ENCODE assay signal across 31 cellular contexts in the genomic region with DNA sequence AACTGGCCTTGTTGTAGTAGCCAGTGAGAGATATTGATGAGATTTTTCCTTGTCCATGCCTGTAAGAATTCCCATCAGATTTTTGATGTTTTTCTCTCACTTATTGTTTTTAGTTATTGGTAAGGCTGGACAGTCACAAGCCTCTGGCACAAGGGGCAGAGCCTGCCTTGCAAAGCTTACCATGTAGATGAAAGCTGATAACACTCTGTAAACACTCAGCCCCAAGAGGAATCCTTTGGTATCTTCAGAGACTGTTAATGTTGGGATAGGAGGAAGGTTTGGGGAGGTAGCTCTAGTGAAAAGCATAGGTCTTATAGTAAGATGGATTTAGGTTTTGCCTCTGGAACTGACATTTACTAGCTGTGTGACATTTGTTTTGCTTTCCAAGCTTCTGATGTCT. TPM values are rescaled to one million over a fixed set of nuclear protein-coding genes. Genes with fewer than 3 reads are reported as not detected.
DNase-seq lines count a peak whose midpoint lies in the region; FAIRE-seq and TF ChIP-seq lines count a peak whose summit lies in the region.
"Had no signal": no experiment of that assay in that cellular context is flagged by ENCODE, and none has a peak within 500 bp of the region (broad histone marks: within the 10 kb centered on the region; RNA-seq: fewer than 3 reads in every experiment).

No MANE protein-coding gene starts in this region.

- DNase-seq in NCI-H1105 treated with DMSO at 0.1 percent for 48 hours (lab: John Stamatoyannopoulos, UW), result peak; percentile 12
- no peak for DNase-seq in NCI-H1105 (lab: John Stamatoyannopoulos, UW)
- DNase-seq in ELF-1 (ENCODE audit: low read depth, low spot score), result peak; percentile 5
- DNase-seq in NCI-H69 (lab: John Stamatoyannopoulos, UW), result peak; percentile 28
- peak; percentile 28 for DNase-seq in iPS-NIHi7 (ENCODE audit: extremely low spot score)
- no peak for DNase-seq in NCI-H2107 (lab: John Stamatoyannopoulos, UW)
- no peak for DNase-seq in mucosa of gallbladder (ENCODE audit: low spot score)
- DNase-seq in GM12891 (ENCODE audit: insufficient read length, low spot score), result no peak
- DNase-seq: 8988T; activated CD4-positive, alpha-beta T cell treated with anti-CD3 and anti-CD28 coated beads, Interleukin-2, amount 10 ng/mL, durations not matched to agents 24 days and 14 days; activated CD8-positive, alpha-beta memory T cell treated with anti-CD3 and anti-CD28 coated beads for 24 hours; activated T-cell treated with anti-CD3 and anti-CD28 coated beads for 4 hours; amygdala; C1 segment of cervical spinal cord; Caco-2; gastrocnemius medialis; H9; immature natural killer cell; KBM-7; left cardiac atrium; MG63; NCI-H1436; NCI-H2171; NCI-H524 treated with DMSO at 0.1 percent for 48 hours; stimulated activated naive B cell treated with anti-CD40 and anti-IgM and Interleukin-4, amounts not matched to agents 10 μg/mL and 1 μg/mL and 100 μg/mL, for 72 hours; substantia nigra; T-cell; WERI-Rb-1 had no signal

- no peak for TF ChIP-seq POLR2A in GM12891 (IDR thresholded peaks at IDR 0.05; ENCODE audit: low read depth, low read length)

- no peak for FAIRE-seq in GM12891 (lab: Jason Lieb, UNC)
- FAIRE-seq: HTR-8/SVneo had no signal

TF ChIP-seq in GM12891, 5 proteins besides CTCF, POLR2A, EP300 and RAD21:
- TF ChIP-seq PAX5 (IDR thresholded peaks at IDR 0.05; ENCODE audit: insufficient read depth, low read length, severe bottlenecking), result no peak
- TF ChIP-seq TAF1 (IDR thresholded peaks at IDR 0.05; ENCODE audit: low read depth, low read length), result no peak
- no peak for TF ChIP-seq SPI1 (IDR thresholded peaks at IDR 0.05; ENCODE audit: low read depth, low read length)
- TF ChIP-seq POU2F2 (IDR thresholded peaks at IDR 0.05; ENCODE audit: low read depth, low read length), result no peak
- no peak for TF ChIP-seq POLR2AphosphoS5 (IDR thresholded peaks at IDR 0.05; ENCODE audit: low read depth, low read length)

RNA-seq across cellular contexts. Expression of gene MARK1, which starts 37.7 kb away (rescaled TPM):
- total RNA-seq in mucosa of gallbladder, result 5.1 TPM
- not detected for polyA plus RNA-seq in GM12891 (2012; ENCODE audit: low read depth, missing spikeins)
- total RNA-seq: activated CD4-positive, alpha-beta T cell treated with anti-CD3 and anti-CD28 coated beads, Interleukin-2, amount 10 ng/mL, durations not matched to agents 24 days and 14 days; activated T-helper 2 cell treated with anti-CD3 and anti-CD28 coated beads, Interferon-gamma antibody, Interleukin-2, Interleukin-4, amounts not matched to agents 10 μg/mL and 5 μg/mL and 100 μg/mL, durations not matched to agents 14 hours and 24 hours and 36 hours; natural killer cell treated with Interleukin-12 subunit alpha and Interleukin-12 subunit beta and Interleukin-15 and Interleukin-18, amount 100 ng/mL, for 72 hours; T-cell had no signal
- polyA plus RNA-seq: immature natural killer cell had no signal

Comparison
In these comparisons a context has a peak if more than half of its experiments do, and no peak if none do; other contexts are left out.
1. DNase-seq: peak in NCI-H1105 treated with DMSO at 0.1 percent for 48 hours (single experiment), ELF-1 (single experiment), NCI-H69 (single experiment) and iPS-NIHi7 (single experiment); none in NCI-H1105 (single experiment), NCI-H2107 (single experiment), mucosa of gallbladder (single experiment) and GM12891 (single experiment).